Comparison of ENCODE assay signal across 18 cellular contexts in the genomic region with DNA sequence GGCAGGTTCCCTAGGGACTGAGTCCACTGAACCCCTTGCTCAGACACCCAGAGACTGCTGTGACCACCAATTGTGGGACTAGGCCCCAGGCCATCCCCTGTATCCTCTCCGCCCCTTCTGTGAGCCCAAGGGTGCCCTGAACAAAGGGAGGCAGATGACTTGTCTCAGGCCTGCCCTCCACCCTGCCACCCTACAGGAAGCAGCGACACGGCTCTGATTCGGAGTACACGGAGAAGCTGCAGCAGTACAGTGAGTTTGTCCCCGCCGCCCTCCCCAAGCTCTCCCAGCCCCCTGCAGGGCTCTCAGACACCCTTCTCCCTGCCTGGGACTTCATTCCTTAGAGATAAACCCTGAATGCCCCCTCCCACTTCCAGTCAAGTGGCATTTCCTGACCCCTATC. TPM values are rescaled to one million over a fixed set of nuclear protein-coding genes. Genes with fewer than 3 reads are reported as not detected.
DNase-seq lines count a peak whose midpoint lies in the region; ATAC-seq, FAIRE-seq and TF ChIP-seq lines count a peak whose summit lies in the region.
"Had no signal": no experiment of that assay in that cellular context is flagged by ENCODE, and none has a peak within 500 bp of the region (broad histone marks: within the 10 kb centered on the region; RNA-seq: fewer than 3 reads in every experiment).

No MANE protein-coding gene starts in this region.

- no peaks in the 10 kb centered on the region for H3K9me3 Mint-ChIP-seq in progenitor cell of endocrine pancreas (ENCODE audit: low read depth)
- H3K9me3 Mint-ChIP-seq in natural killer cell treated with Interleukin-12 subunit alpha and Interleukin-12 subunit beta and Interleukin-15 and Interleukin-18, amount 100 ng/mL, for 72 hours = no peaks in the 10 kb centered on the region

- peaks cover 6% of the 10 kb centered on the region for H3K27me3 Mint-ChIP-seq in progenitor cell of endocrine pancreas
- H3K27me3 Mint-ChIP-seq in natural killer cell treated with Interleukin-12 subunit alpha and Interleukin-12 subunit beta and Interleukin-15 and Interleukin-18, amount 100 ng/mL, for 72 hours = peaks cover 11 to 19% of the 10 kb centered on the region in 2 donors

- no peaks in the 10 kb centered on the region for H3K9me2 ChIP-seq in Karpas-422 (replicated peaks; ENCODE audit: insufficient read depth, low read length)

- H3K79me2 ChIP-seq in Karpas-422 (ENCODE audit: low read length) (no peaks in the 10 kb centered on the region), GM12878 (ENCODE audit: control insufficient read depth, insufficient read depth, low read length) (no peaks in the 10 kb centered on the region)

- peaks cover 14% of the 10 kb centered on the region for H3K4me1 ChIP-seq in Karpas-422 (ENCODE audit: low read length)
- no peaks in the 10 kb centered on the region for H3K4me1 ChIP-seq in GM12878 (ENCODE audit: control insufficient read depth, insufficient read depth, low read length)
- peaks cover 56% of the 10 kb centered on the region for H3K4me1 ChIP-seq in mesodermal cell (ENCODE audit: control insufficient read depth, insufficient read depth, low read length, poor library complexity, severe bottlenecking)

- CTCF ChIA-PET in GM12878 (lab: Yijun Ruan, JAX) = interaction anchor here (1.0 kb wide), 1 partner anchor 17 kb away, joined by 3 read pairs; a partner anchor contains a TSS

- H2AFZ ChIP-seq in Karpas-422 (ENCODE audit: low read length) (no peak overlapping the region), GM12878 (ENCODE audit: control insufficient read depth, low read depth, low read length) (no peak overlapping the region)
- H2AFZ ChIP-seq: PC-9 had no signal

- TF ChIP-seq RAD21 in GM12878 (IDR thresholded peaks at IDR 0.05; ENCODE audit: insufficient read depth, low read depth, low read length) = no peak

- DNase-seq in Karpas-422 (peak; percentile 62), GM12878 (ENCODE audit: low read depth, low spot score) (no peak), progenitor cell of endocrine pancreas (ENCODE audit: low spot score, unreplicated experiment) (no peak), foreskin fibroblast (no peak)
- no peak for DNase-seq in natural killer cell treated with Interleukin-12 subunit alpha and Interleukin-12 subunit beta and Interleukin-15 and Interleukin-18, amount 100 ng/mL, for 72 hours (ENCODE audit: low spot score)
- DNase-seq: GDM1, NCI-H1417 treated with DMSO at 0.1 percent for 48 hours, NCI-H187 treated with DMSO at 0.1 percent for 48 hours, NCI-H2107, NCI-H446 treated with DMSO at 0.1 percent for 48 hours, PC-9, SIG-M5 had no signal

- H3K36me3 ChIP-seq in Karpas-422 (ENCODE audit: insufficient read depth, low read length) (no peaks in the 10 kb centered on the region), GM12878 (ENCODE audit: control insufficient read depth in 2 of 2, insufficient read depth in 2 of 2, low read length in 1 of 2) (no peaks in the 10 kb centered on the region), mesodermal cell (ENCODE audit: control insufficient read depth, insufficient read depth, low read length) (peaks cover 48% of the 10 kb centered on the region)

- no peak for TF ChIP-seq POLR2A in GM12878 (IDR thresholded peaks at IDR 0.05; ENCODE audit: low read depth, low read length)

- no peak for TF ChIP-seq EP300 in GM12878 (IDR thresholded peaks at IDR 0.05; ENCODE audit: borderline replicate concordance in 1 of 2, control insufficient read depth in 1 of 2, low read depth in 2 of 2, low read length in 2 of 2)

- H4K20me1 ChIP-seq in Karpas-422 (ENCODE audit: insufficient read depth, low read depth, low read length) (no peaks in the 10 kb centered on the region), GM12878 (ENCODE audit: control insufficient read depth, insufficient read depth) (no peaks in the 10 kb centered on the region)

- no peaks in the 10 kb centered on the region for H3K9me3 ChIP-seq in Karpas-422 (ENCODE audit: low read length)
- no peaks in the 10 kb centered on the region for H3K9me3 ChIP-seq in GM12878 (replicated peaks; ENCODE audit: control insufficient read depth, insufficient read depth, low read length)
- H3K9me3 ChIP-seq in mesodermal cell (ENCODE audit: control insufficient read depth, low read length) = no peaks in the 10 kb centered on the region

- ATAC-seq in GM12878 = peak; percentile 56
- no peak for ATAC-seq in natural killer cell treated with Interleukin-12 subunit alpha and Interleukin-12 subunit beta and Interleukin-15 and Interleukin-18, amount 100 ng/mL, for 72 hours
- ATAC-seq in GM18511 (IDR thresholded peaks at IDR 0.05; ENCODE audit: unreplicated experiment) = no peak

- H3K4me2 ChIP-seq in Karpas-422 (ENCODE audit: low read depth, low read length, poor library complexity, severe bottlenecking) = no peak overlapping the region
- no peak overlapping the region for H3K4me2 ChIP-seq in GM12878 (ENCODE audit: control insufficient read depth, insufficient read depth)
- H3K4me2 ChIP-seq: PC-9 had no signal

- H3K4me3 Mint-ChIP-seq in progenitor cell of endocrine pancreas (ENCODE audit: low read depth) = no peak overlapping the region
- no peak overlapping the region for H3K4me3 Mint-ChIP-seq in natural killer cell treated with Interleukin-12 subunit alpha and Interleukin-12 subunit beta and Interleukin-15 and Interleukin-18, amount 100 ng/mL, for 72 hours
- H3K4me3 Mint-ChIP-seq: IgD-negative memory B cell had no signal

- peaks cover 12% of the 10 kb centered on the region for H3K36me3 Mint-ChIP-seq in progenitor cell of endocrine pancreas (ENCODE audit: insufficient read depth)
- no peaks in the 10 kb centered on the region for H3K36me3 Mint-ChIP-seq in natural killer cell treated with Interleukin-12 subunit alpha and Interleukin-12 subunit beta and Interleukin-15 and Interleukin-18, amount 100 ng/mL, for 72 hours
- H3K36me3 Mint-ChIP-seq: IgD-negative memory B cell had no signal

- peaks cover 31% of the 10 kb centered on the region for H3K4me1 Mint-ChIP-seq in progenitor cell of endocrine pancreas (ENCODE audit: low read depth)
- peaks cover 0 to 7% of the 10 kb centered on the region in 2 donors for H3K4me1 Mint-ChIP-seq in natural killer cell treated with Interleukin-12 subunit alpha and Interleukin-12 subunit beta and Interleukin-15 and Interleukin-18, amount 100 ng/mL, for 72 hours (ENCODE audit: low read depth in 2 of 2)

- in situ Hi-C loops in GM12878 (cut with MboI) = no loop called here

- RAD21 ChIA-PET in GM12878 (lab: Charles Lee; ENCODE audit: unreplicated experiment) = no interaction called here

- WGBS in GM12878 (ENCODE audit: insufficient coverage, insufficient replicate concordance, low lambda C conversion rate, missing lambda C conversion rate) = 42% methylated on average over 7 of the region's 7 CpGs
- WGBS in mesodermal cell (ENCODE audit: insufficient coverage in 2 of 2), 2 experiments = 84 to 88% methylated on average over 7 of the region's 7 CpGs

- H3K9ac ChIP-seq in Karpas-422 (ENCODE audit: low read length) (no peak overlapping the region), GM12878 (ENCODE audit: control insufficient read depth, insufficient read depth, low read length) (no peak overlapping the region)

- SMC1A ChIA-PET in GM12878 (lab: Charles Lee; ENCODE audit: uncharacterized antibody, unreplicated experiment) = interaction anchor here (1.0 kb wide), 1 partner anchor 362 kb away, joined by 3 read pairs; no protein-coding TSS in a partner anchor

- no peaks in the 10 kb centered on the region for H3K27me3 ChIP-seq in Karpas-422 (ENCODE audit: low read length)
- no peaks in the 10 kb centered on the region; a peak in 2 of 4 replicates for H3K27me3 ChIP-seq in GM12878 (replicated peaks in 1 of 2; ENCODE audit: control insufficient read depth in 2 of 2, insufficient read depth in 2 of 2, low read length in 1 of 2)

- FAIRE-seq in GM12878 (lab: Jason Lieb, UNC) = no peak
- FAIRE-seq: A204.1, GM19239 had no signal

- intact Hi-C loops in GM12878 (cut with micrococcal nuclease; ENCODE audit: unreplicated experiment) = no loop called here

- POLR2A ChIA-PET in GM12878 (lab: Charles Lee) = no interaction called here

- BruUV-seq in GM12878 (replicated peaks; lab: Mats Ljungman, UMichigan) = no TSS peak

- no peak for TF ChIP-seq CTCF in GM12878 (IDR thresholded peaks at IDR 0.05 in 2 of 3, conservative IDR thresholded peaks at IDR 0.05 in 1 of 3; ENCODE audit: control insufficient read depth in 2 of 3, extremely low read depth in 1 of 3, insufficient read depth in 1 of 3, low read depth in 3 of 3, low read length in 3 of 3)
- no peak for TF ChIP-seq CTCF in progenitor cell of endocrine pancreas (IDR thresholded peaks at IDR 0.05; ENCODE audit: unreplicated experiment)
- no peak for TF ChIP-seq CTCF in foreskin fibroblast (IDR thresholded peaks at IDR 0.05; ENCODE audit: low read depth, low read length)

- peak overlapping the region; percentile 23 for H3K27ac Mint-ChIP-seq in progenitor cell of endocrine pancreas
- H3K27ac Mint-ChIP-seq in natural killer cell treated with Interleukin-12 subunit alpha and Interleukin-12 subunit beta and Interleukin-15 and Interleukin-18, amount 100 ng/mL, for 72 hours = no peak overlapping the region
- H3K27ac Mint-ChIP-seq: IgD-negative memory B cell had no signal

- H3K27ac ChIP-seq in Karpas-422 (ENCODE audit: low read length) (no peak overlapping the region), GM12878 (ENCODE audit: control insufficient read depth, insufficient read depth) (no peak overlapping the region), mesodermal cell (ENCODE audit: low read depth, low read length, severe bottlenecking) (peak overlapping the region; percentile 64)
- H3K27ac ChIP-seq: C4-2B, PC-9 had no signal

- H3K4me3 ChIP-seq in Karpas-422 (ENCODE audit: low read length) (no peak overlapping the region), GM12878 (no peak overlapping the region), mesodermal cell (ENCODE audit: extremely low read depth, insufficient read depth, low read length, poor library complexity, severe bottlenecking) (no peak overlapping the region), foreskin fibroblast (ENCODE audit: low read depth in 1 of 2, low read length in 2 of 2) (no peak overlapping the region)
- H3K4me3 ChIP-seq: PC-9 had no signal

RNA-seq across cellular contexts. Expression of a gene that starts 16.6 kb away (rescaled TPM):
- total RNA-seq in Karpas-422 (2014; rRNA removed; shearing (Covaris generic); ENCODE audit: low replicate concordance) = not detected in 2 replicates
- total RNA-seq in GM12878 (2013; cell fraction: nucleolus; rRNA removed) = not detected in 2 replicates
- total RNA-seq in GM12878 (2014; rRNA removed) (not detected in 2 replicates), GM12878 (2014; rRNA removed; fragmentation: Illumina TruSeq; extraction: Trizol) (not detected in 2 replicates), GM12878 (2021) (0.13 TPM in 1 of 2 replicates, not detected in the other), progenitor cell of endocrine pancreas (11.7 and 13.4 TPM in 2 replicates)
- not detected for polyA plus RNA-seq in GM12878 (2011; ENCODE audit: low read depth)
- polyA plus RNA-seq in GM12878 (2011; rRNA removed) (not detected in 2 replicates), GM12878 (2014; fragmentation: Illumina TruSeq; extraction: Trizol) (not detected in 2 replicates), GM12878 (2014; fragmentation: Nextera tagmentation; extraction: Ambion mirVana) (not detected), GM12878 (2014; rRNA removed) (not detected in 2 replicates), GM12878 (2016; fragmentation: Nextera tagmentation; extraction: Ambion mirVana) (under 1 TPM in 1 of 2 experiments, not detected in 1; 0.09 TPM)
- 0.01 TPM in 1 of 2 replicates, not detected in the other for polyA plus RNA-seq in GM12878 (2011; cell fraction: cytosol; rRNA removed)
- polyA plus RNA-seq in GM12878 (2011; cell fraction: nucleus; rRNA removed) = 0.03 and 0.15 TPM in 2 replicates
- polyA plus RNA-seq in GM12878 (2012) = 0.03 and 0.14 TPM in 2 replicates
- polyA minus RNA-seq in GM12878 (2011; rRNA and poly(A)+ RNA removed) = not detected in 2 replicates
- not detected in 2 replicates for polyA minus RNA-seq in GM12878 (2011; cell fraction: cytosol; rRNA and poly(A)+ RNA removed)
- not detected in 2 replicates for polyA minus RNA-seq in GM12878 (2011; cell fraction: nucleus; rRNA and poly(A)+ RNA removed)
- 21.1 TPM for polyA plus RNA-seq in mesodermal cell (2013, experiment 1 of 2)
- 18.1 TPM for polyA plus RNA-seq in mesodermal cell (2013, experiment 2 of 2)
- total RNA-seq in natural killer cell treated with Interleukin-12 subunit alpha and Interleukin-12 subunit beta and Interleukin-15 and Interleukin-18, amount 100 ng/mL, for 72 hours = not detected
- polyA plus RNA-seq: IgD-negative memory B cell had no signal

Comparison
In these comparisons a context has a peak if more than half of its experiments do, and no peak if none do; other contexts are left out.
1. RNA of a gene that starts 16.6 kb away (total RNA-seq): 11.7 to 13.4 TPM in progenitor cell of endocrine pancreas; not detected in natural killer cell treated with Interleukin-12 subunit alpha and Interleukin-12 subunit beta and Interleukin-15 and Interleukin-18, amount 100 ng/mL, for 72 hours, not detected in Karpas-422 and 0.13 TPM in GM12878; every median in the first group is over 10 times any median in the second.